In the genomic region with DNA sequence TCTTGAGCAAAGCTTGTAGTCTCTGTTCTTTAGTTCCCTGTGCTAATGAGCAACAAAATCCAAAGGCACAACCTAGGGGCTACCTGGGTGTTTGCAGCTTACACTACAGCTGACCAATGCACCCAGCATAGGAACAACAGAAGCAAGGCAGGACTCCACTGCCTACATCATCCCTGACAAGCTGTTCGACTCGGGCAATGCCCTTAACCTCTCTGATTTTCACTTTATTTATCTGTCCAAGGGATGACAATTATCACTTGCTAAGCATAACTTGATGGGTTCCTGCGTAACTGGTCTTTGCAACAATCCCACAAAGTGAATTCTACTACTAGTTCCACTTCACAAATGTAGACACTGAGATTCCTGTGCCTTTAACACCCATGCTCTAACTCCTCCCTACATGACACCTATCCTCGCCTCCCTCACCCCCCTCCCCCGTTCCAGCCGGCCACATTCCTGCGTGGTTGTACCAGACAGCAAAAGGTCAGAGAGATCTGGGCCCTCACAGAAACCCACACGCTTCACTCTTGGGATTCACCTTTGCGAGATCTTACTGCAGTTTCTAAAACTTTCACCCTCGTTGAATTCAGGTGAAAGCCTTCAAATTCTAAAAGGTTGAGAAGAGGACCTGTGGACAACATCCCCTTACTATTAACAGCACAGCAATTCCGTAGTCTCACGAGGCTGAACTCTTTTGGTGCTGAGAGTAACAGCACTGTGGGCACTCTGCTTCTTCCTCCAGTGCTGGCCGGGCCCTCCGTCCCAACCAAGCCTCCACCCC, we compare ENCODE assay signal across 8 cellular contexts. TPM values are rescaled to one million over a fixed set of nuclear protein-coding genes. Genes with fewer than 3 reads are reported as not detected.
DNase-seq lines count a peak whose midpoint lies in the region; ATAC-seq and TF ChIP-seq lines count a peak whose summit lies in the region.

No MANE protein-coding gene starts in this region.

- ATAC-seq in CD4-positive, CD25-positive, alpha-beta regulatory T cell (ENCODE audit: low read depth in 2 of 2): no peak
- no peak for ATAC-seq in activated CD8-positive, alpha-beta T cell treated with anti-CD3 and anti-CD28 coated beads, Interleukin-2, amount 10 ng/mL, durations not matched to agents 7 days and 5 days
- ATAC-seq in natural killer cell treated with Interleukin-12 subunit alpha and Interleukin-12 subunit beta and Interleukin-15 and Interleukin-18, amount 100 ng/mL, for 72 hours: no peak
- ATAC-seq in HG03571 (IDR thresholded peaks at IDR 0.05; ENCODE audit: unreplicated experiment) (no peak), HG03045 (IDR thresholded peaks at IDR 0.05; ENCODE audit: unreplicated experiment) (no peak)

- no peak for TF ChIP-seq POLR2A in esophagus muscularis mucosa (IDR thresholded peaks at IDR 0.05; ENCODE audit: low read depth)
- TF ChIP-seq POLR2A in testis (IDR thresholded peaks at IDR 0.05): no peak

- H3K27ac ChIP-seq in CD4-positive, CD25-positive, alpha-beta regulatory T cell (ENCODE audit: insufficient read depth, low read length, poor library complexity, severe bottlenecking): peak overlapping the region; percentile 87
- H3K27ac ChIP-seq in HUES6 (ENCODE audit: low read depth, low read length) (no peak overlapping the region; the same call in 1 of the 2 replicates), esophagus muscularis mucosa (replicated peaks in 1 of 4) (peak overlapping the region; percentile 81 to 93 (median 87)), testis (peak overlapping the region in 1 of 2 donors; percentile 83)

- H3K9me3 Mint-ChIP-seq in CD4-positive, CD25-positive, alpha-beta regulatory T cell: no peaks in the 10 kb centered on the region
- H3K9me3 Mint-ChIP-seq in activated CD8-positive, alpha-beta T cell treated with anti-CD3 and anti-CD28 coated beads, Interleukin-2, amount 10 ng/mL, durations not matched to agents 7 days and 5 days (ENCODE audit: insufficient read depth): no peaks in the 10 kb centered on the region
- H3K9me3 Mint-ChIP-seq in natural killer cell treated with Interleukin-12 subunit alpha and Interleukin-12 subunit beta and Interleukin-15 and Interleukin-18, amount 100 ng/mL, for 72 hours: no peaks in the 10 kb centered on the region

- no peaks in the 10 kb centered on the region for H3K36me3 ChIP-seq in CD4-positive, CD25-positive, alpha-beta regulatory T cell (ENCODE audit: control insufficient read depth, insufficient read depth, low read length)
- H3K36me3 ChIP-seq in HUES6 (ENCODE audit: control insufficient read depth, insufficient read depth, low read length) (peaks cover 9% of the 10 kb centered on the region), esophagus muscularis mucosa (peaks cover 0 to 15% (median 11%) of the 10 kb centered on the region in 4 donors), testis (ENCODE audit: low read depth, missing control alignments) (no peaks in the 10 kb centered on the region)

- POLR2A ChIA-PET in activated CD8-positive, alpha-beta T cell treated with anti-CD3 and anti-CD28 coated beads, Interleukin-2, amount 10 ng/mL, durations not matched to agents 7 days and 5 days (lab: Charles Lee): no interaction called here

- H3K9ac ChIP-seq in HUES6 (ENCODE audit: low read length): peak overlapping the region; percentile 80

- no peaks in the 10 kb centered on the region for H3K27me3 Mint-ChIP-seq in CD4-positive, CD25-positive, alpha-beta regulatory T cell
- H3K27me3 Mint-ChIP-seq in activated CD8-positive, alpha-beta T cell treated with anti-CD3 and anti-CD28 coated beads, Interleukin-2, amount 10 ng/mL, durations not matched to agents 7 days and 5 days (ENCODE audit: low read depth): no peaks in the 10 kb centered on the region
- H3K27me3 Mint-ChIP-seq in natural killer cell treated with Interleukin-12 subunit alpha and Interleukin-12 subunit beta and Interleukin-15 and Interleukin-18, amount 100 ng/mL, for 72 hours: no peaks in the 10 kb centered on the region

- H3K27ac Mint-ChIP-seq in CD4-positive, CD25-positive, alpha-beta regulatory T cell: peak overlapping the region in 2 of 3 donors; percentile 87
- H3K27ac Mint-ChIP-seq in activated CD8-positive, alpha-beta T cell treated with anti-CD3 and anti-CD28 coated beads, Interleukin-2, amount 10 ng/mL, durations not matched to agents 7 days and 5 days: peak overlapping the region; percentile 96
- H3K27ac Mint-ChIP-seq in natural killer cell treated with Interleukin-12 subunit alpha and Interleukin-12 subunit beta and Interleukin-15 and Interleukin-18, amount 100 ng/mL, for 72 hours: peak overlapping the region; percentile 82 to 96

- H3K4me1 ChIP-seq in CD4-positive, CD25-positive, alpha-beta regulatory T cell (ENCODE audit: control insufficient read depth, insufficient read depth, low read length, poor library complexity, severe bottlenecking): peaks cover 30% of the 10 kb centered on the region
- H3K4me1 ChIP-seq in HUES6 (ENCODE audit: control insufficient read depth, insufficient read depth, low read length): peaks cover 15% of the 10 kb centered on the region; the same call in 1 of the 2 replicates
- H3K4me1 ChIP-seq in esophagus muscularis mucosa: peaks cover 25 to 60% (median 40%) of the 10 kb centered on the region in 4 donors
- H3K4me1 ChIP-seq in testis: peaks cover 12% of the 10 kb centered on the region

- CTCF ChIA-PET in activated CD8-positive, alpha-beta T cell treated with anti-CD3 and anti-CD28 coated beads, Interleukin-2, amount 10 ng/mL, durations not matched to agents 7 days and 5 days (lab: Charles Lee): no interaction called here

- H3K27me3 ChIP-seq in CD4-positive, CD25-positive, alpha-beta regulatory T cell (ENCODE audit: control insufficient read depth, insufficient read depth, low read length): no peaks in the 10 kb centered on the region
- H3K27me3 ChIP-seq in HUES6 (ENCODE audit: control insufficient read depth, insufficient read depth, low read length) (no peaks in the 10 kb centered on the region), esophagus muscularis mucosa (no peaks in the 10 kb centered on the region), testis (no peaks in the 10 kb centered on the region)

- intact Hi-C loops in esophagus muscularis mucosa (cut with DNase I) (no loop called here), testis (cut with DNase I; ENCODE audit: low total_unique reads) (no loop called here)

- 19% methylated on average over 14 of the region's 14 CpGs for WGBS in esophagus muscularis mucosa
- WGBS in testis, 2 donors: 12 to 17% methylated on average over 10 to 14 of the region's 14 CpGs

- TF ChIP-seq EP300 in esophagus muscularis mucosa (IDR thresholded peaks at IDR 0.05): no peak

- no peaks in the 10 kb centered on the region for H3K36me3 Mint-ChIP-seq in CD4-positive, CD25-positive, alpha-beta regulatory T cell
- H3K36me3 Mint-ChIP-seq in activated CD8-positive, alpha-beta T cell treated with anti-CD3 and anti-CD28 coated beads, Interleukin-2, amount 10 ng/mL, durations not matched to agents 7 days and 5 days (ENCODE audit: low read depth): peaks cover 24% of the 10 kb centered on the region
- H3K36me3 Mint-ChIP-seq in natural killer cell treated with Interleukin-12 subunit alpha and Interleukin-12 subunit beta and Interleukin-15 and Interleukin-18, amount 100 ng/mL, for 72 hours: no peaks in the 10 kb centered on the region

- H3K4me3 ChIP-seq in CD4-positive, CD25-positive, alpha-beta regulatory T cell (ENCODE audit: low read depth, low read length): peak overlapping the region; percentile 83
- peak overlapping the region; percentile 98 for H3K4me3 ChIP-seq in HUES6 (ENCODE audit: low read depth, low read length)
- peak overlapping the region; percentile 61 to 91 (median 75) for H3K4me3 ChIP-seq in esophagus muscularis mucosa
- peak overlapping the region; percentile 82 to 93 for H3K4me3 ChIP-seq in testis

- H3K9me3 ChIP-seq in CD4-positive, CD25-positive, alpha-beta regulatory T cell (ENCODE audit: control insufficient read depth in 2 of 2, low read length in 2 of 2): no peaks in the 10 kb centered on the region
- H3K9me3 ChIP-seq in HUES6 (ENCODE audit: control insufficient read depth, insufficient read depth, low read depth, low read length): no peaks in the 10 kb centered on the region
- H3K9me3 ChIP-seq in esophagus muscularis mucosa: no peaks in the 10 kb centered on the region
- no peaks in the 10 kb centered on the region for H3K9me3 ChIP-seq in testis

- TF ChIP-seq CTCF in esophagus muscularis mucosa (IDR thresholded peaks at IDR 0.05): no peak
- no peak for TF ChIP-seq CTCF in testis (IDR thresholded peaks at IDR 0.05)

- H3K4me1 Mint-ChIP-seq in CD4-positive, CD25-positive, alpha-beta regulatory T cell: peaks cover 10 to 64% (median 43%) of the 10 kb centered on the region in 4 donors
- H3K4me1 Mint-ChIP-seq in activated CD8-positive, alpha-beta T cell treated with anti-CD3 and anti-CD28 coated beads, Interleukin-2, amount 10 ng/mL, durations not matched to agents 7 days and 5 days (ENCODE audit: low read depth): peaks cover 53% of the 10 kb centered on the region
- peaks cover 36 to 37% of the 10 kb centered on the region in 2 donors for H3K4me1 Mint-ChIP-seq in natural killer cell treated with Interleukin-12 subunit alpha and Interleukin-12 subunit beta and Interleukin-15 and Interleukin-18, amount 100 ng/mL, for 72 hours (ENCODE audit: low read depth in 2 of 2)

- DNase-seq in CD4-positive, CD25-positive, alpha-beta regulatory T cell: peak in 2 of 3 donors; percentile 18 to 31
- peak; percentile 57 for DNase-seq in activated CD8-positive, alpha-beta T cell treated with anti-CD3 and anti-CD28 coated beads, Interleukin-2, amount 10 ng/mL, durations not matched to agents 7 days and 5 days
- DNase-seq in esophagus muscularis mucosa (ENCODE audit: extremely low spot score) (peak; percentile 89), testis (peak; percentile 55)
- no peak for DNase-seq in natural killer cell treated with Interleukin-12 subunit alpha and Interleukin-12 subunit beta and Interleukin-15 and Interleukin-18, amount 100 ng/mL, for 72 hours (ENCODE audit: low spot score)

- peak overlapping the region; percentile 97 to 100 (median 98) for H3K4me3 Mint-ChIP-seq in CD4-positive, CD25-positive, alpha-beta regulatory T cell
- H3K4me3 Mint-ChIP-seq in activated CD8-positive, alpha-beta T cell treated with anti-CD3 and anti-CD28 coated beads, Interleukin-2, amount 10 ng/mL, durations not matched to agents 7 days and 5 days: peak overlapping the region; percentile 96
- peak overlapping the region; percentile 90 for H3K4me3 Mint-ChIP-seq in natural killer cell treated with Interleukin-12 subunit alpha and Interleukin-12 subunit beta and Interleukin-15 and Interleukin-18, amount 100 ng/mL, for 72 hours

RNA-seq across cellular contexts. Expression of gene IPPK, which starts 1.0 kb away (rescaled TPM):
- total RNA-seq in CD4-positive, CD25-positive, alpha-beta regulatory T cell: 9.2 TPM
- 1 to 10 TPM; 3.8 to 5.9 (median 5.4) TPM for polyA plus RNA-seq in CD4-positive, CD25-positive, alpha-beta regulatory T cell
- total RNA-seq in activated CD8-positive, alpha-beta T cell treated with anti-CD3 and anti-CD28 coated beads, Interleukin-2, amount 10 ng/mL, durations not matched to agents 7 days and 5 days: 1 to 10 TPM; 8.7 to 9.7 TPM
- total RNA-seq in esophagus muscularis mucosa (1 to 10 TPM; 5.0 to 8.4 (median 6.1) TPM), testis (10 to 100 TPM; 21.0 to 25.0 TPM)
- 10 to 100 TPM; 11.8 to 21.9 TPM for total RNA-seq in natural killer cell treated with Interleukin-12 subunit alpha and Interleukin-12 subunit beta and Interleukin-15 and Interleukin-18, amount 100 ng/mL, for 72 hours
- 21.9 TPM for polyA plus RNA-seq in testis (ENCODE audit: insufficient read depth, low read depth, low replicate concordance)
